8 cellular contexts compared by ENCODE assay signal in the genomic region with DNA sequence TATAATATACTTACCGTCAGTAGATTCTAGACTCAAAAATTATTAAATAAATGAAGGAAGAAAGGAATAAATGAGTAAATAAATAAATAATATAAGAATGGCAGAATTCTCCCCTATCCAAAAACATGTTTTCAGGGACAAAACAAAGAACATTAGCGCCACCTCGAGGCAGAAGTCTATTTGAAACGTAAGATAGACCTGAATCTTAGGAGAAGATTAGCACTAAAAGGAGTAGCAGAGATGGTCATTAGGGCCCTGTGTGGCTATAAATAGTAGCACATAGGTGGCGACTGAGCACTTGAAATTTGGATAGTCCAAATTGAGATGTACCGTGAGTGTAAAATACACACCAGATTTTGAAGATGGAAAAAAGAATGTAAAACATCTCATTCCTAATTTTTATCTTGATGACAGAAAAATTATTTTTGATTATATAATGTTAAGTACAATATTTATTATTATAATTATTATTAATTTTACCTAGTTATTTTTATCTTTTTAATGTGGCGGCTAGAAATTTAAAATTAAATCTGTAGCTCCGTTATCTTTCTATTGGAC. TPM values are rescaled to one million over a fixed set of nuclear protein-coding genes. Genes with fewer than 3 reads are reported as not detected.
DNase-seq lines count a peak whose midpoint lies in the region; ATAC-seq, FAIRE-seq and TF ChIP-seq lines count a peak whose summit lies in the region.

No MANE protein-coding gene starts in this region.

- ATAC-seq in Right ventricle myocardium inferior (no peak), K562 (peak; percentile 97), HG02588 (IDR thresholded peaks at IDR 0.05; ENCODE audit: unreplicated experiment) (no peak)

- H3K9me3 ChIP-seq in cardiac muscle cell (ENCODE audit: low read depth) (no peaks in the 10 kb centered on the region), SK-N-SH (no peaks in the 10 kb centered on the region), K562 (replicated peaks; ENCODE audit: control insufficient read depth, insufficient read depth, low read depth, low read length) (no peaks in the 10 kb centered on the region)

- H3K9ac ChIP-seq in SK-N-SH (no peak overlapping the region), K562 (ENCODE audit: insufficient read depth in 1 of 2, low read depth in 2 of 2, low read length in 2 of 2) (no peak overlapping the region)

- H3F3A ChIP-seq in SK-N-SH (replicated peaks; ENCODE audit: insufficient read depth), result no peaks in the 10 kb centered on the region

- intact Hi-C loops in Right ventricle myocardium inferior (cut with DNase I) (loop anchor here (2.0 to 5.0 kb wide), 3 partner anchors 204 to 999 kb away; no protein-coding TSS in a partner anchor), K562 (cut with micrococcal nuclease) (loop anchor here (1.0 to 5.0 kb wide), 4 partner anchors 137 to 1004 kb away; no protein-coding TSS in a partner anchor)

- H3K79me2 ChIP-seq in SK-N-SH (ENCODE audit: insufficient read depth) (no peaks in the 10 kb centered on the region), K562 (ENCODE audit: control insufficient read depth, insufficient read depth, low read length) (no peaks in the 10 kb centered on the region)

- TF ChIP-seq RAD21 in SK-N-SH (IDR thresholded peaks at IDR 0.05; ENCODE audit: low read length) (peak; percentile 84), K562 (CRISPR knock-in tag; conservative IDR thresholded peaks at IDR 0.05 in 1 of 2, IDR thresholded peaks at IDR 0.05 in 1 of 2) (peak; percentile 87 to 89)

- BruUV-seq in K562 (replicated peaks; lab: Mats Ljungman, UMichigan), result no TSS peak

- TF ChIP-seq EP300 in SK-N-SH (IDR thresholded peaks at IDR 0.05; ENCODE audit: borderline replicate concordance in 1 of 2, low read depth in 1 of 2, low read length in 1 of 2), result no peak
- no peak for TF ChIP-seq EP300 in K562 (IDR thresholded peaks at IDR 0.05; ENCODE audit: low read length)

- no peaks in the 10 kb centered on the region for H3K9me1 ChIP-seq in K562 (ENCODE audit: control insufficient read depth, insufficient read depth, low read length)

- CTCF ChIA-PET in SK-N-SH (lab: Yijun Ruan, JAX) (interaction anchor here (0.6 to 7.8 kb wide), 29 partner anchors 8 to 998 kb away, joined by 3 to 129 read pairs (median 4); no protein-coding TSS in a partner anchor), K562 (lab: Yijun Ruan, JAX; ENCODE audit: low intra/inter-chr PET ratio) (interaction anchor here (0.6 to 3.1 kb wide), 10 partner anchors 10 to 1003 kb away, joined by 3 to 22 read pairs (median 4); no protein-coding TSS in a partner anchor)

- POLR2A ChIA-PET in SK-N-SH (lab: Yijun Ruan, JAX) (no interaction called here), K562 (lab: Yijun Ruan, JAX) (no interaction called here)

- no peak overlapping the region for H2AFZ ChIP-seq in SK-N-SH (ENCODE audit: low read depth)
- no peak overlapping the region for H2AFZ ChIP-seq in K562 (ENCODE audit: low read depth, low read length)

- peak; percentile 91 for DNase-seq in cardiac muscle cell (ENCODE audit: low read depth in 1 of 2, low spot score in 1 of 2)
- no peak for DNase-seq in Right ventricle myocardium inferior (ENCODE audit: missing footprints)
- peak; percentile 57 for DNase-seq in NCI-H1105 treated with DMSO at 0.1 percent for 48 hours (lab: John Stamatoyannopoulos, UW)
- peak; percentile 44 for DNase-seq in SK-N-SH
- DNase-seq in K562 (ENCODE audit: extremely low read depth in 1 of 4, low spot score in 3 of 4), result peak; percentile 62 to 87 (median 64)
- DNase-seq in inferior parietal cortex (ENCODE audit: extremely low spot score), result peak; percentile 97
- DNase-seq in stimulated activated CD4-positive, alpha-beta T cell treated with anti-CD3 and anti-CD28 coated beads, Interleukin-2, amount 100 ng/mL, for 24 hours, result peak; percentile 74 to 76

- H3K27me3 ChIP-seq in cardiac muscle cell (no peaks in the 10 kb centered on the region), SK-N-SH (ENCODE audit: insufficient read depth) (no peaks in the 10 kb centered on the region), K562 (ENCODE audit: control insufficient read depth in 2 of 2, insufficient read depth in 2 of 2, low read length in 2 of 2) (no peaks in the 10 kb centered on the region)

- no peaks in the 10 kb centered on the region for H3K9me2 ChIP-seq in SK-N-SH

- H4K20me1 ChIP-seq in SK-N-SH (ENCODE audit: insufficient read depth) (no peaks in the 10 kb centered on the region), K562 (replicated peaks; ENCODE audit: control insufficient read depth, insufficient read depth, low read length) (no peaks in the 10 kb centered on the region)

- H3K4me3 ChIP-seq in cardiac muscle cell (no peak overlapping the region), SK-N-SH (ENCODE audit: low read depth in 2 of 2, low read length in 1 of 2) (no peak overlapping the region; a peak in 1 of 4 replicates), K562 (no peak overlapping the region)

- in situ Hi-C loops in K562 (cut with MboI), result loop anchor here (25.0 kb wide), 1 partner anchor 1009 kb away; no protein-coding TSS in a partner anchor

- H3K4me1 ChIP-seq in cardiac muscle cell (ENCODE audit: low read depth) (peaks cover 17% of the 10 kb centered on the region), SK-N-SH (ENCODE audit: control insufficient read depth in 1 of 2, insufficient read depth in 2 of 2, low read depth in 1 of 2, low read length in 1 of 2) (no peaks in the 10 kb centered on the region), K562 (replicated peaks in 1 of 2; ENCODE audit: control insufficient read depth in 2 of 2, insufficient read depth in 2 of 2, low read length in 2 of 2) (no peaks in the 10 kb centered on the region)

- no peak for TF ChIP-seq POLR2A in K562 (conservative IDR thresholded peaks at IDR 0.05)

- FAIRE-seq in K562 (lab: Jason Lieb, UNC), result peak; percentile 87

- H3K27ac ChIP-seq in cardiac muscle cell (no peak overlapping the region), SK-N-SH (ENCODE audit: low read depth in 2 of 2, low read length in 1 of 2) (no peak overlapping the region), K562 (ENCODE audit: extremely low read depth, low read depth, low read length) (no peak overlapping the region)

- H3K36me3 ChIP-seq in cardiac muscle cell (no peaks in the 10 kb centered on the region), SK-N-SH (replicated peaks in 1 of 2; ENCODE audit: control insufficient read depth in 1 of 2, insufficient read depth in 2 of 2, low read length in 1 of 2) (no peaks in the 10 kb centered on the region), K562 (ENCODE audit: control insufficient read depth, insufficient read depth, low read length) (no peaks in the 10 kb centered on the region)

- 23% methylated on average over 8 of the region's 8 CpGs for WGBS in SK-N-SH (ENCODE audit: low lambda C conversion rate)
- WGBS in K562 (ENCODE audit: insufficient coverage, low coverage, missing lambda C conversion rate), result under 1% methylated on average over 8 of the region's 8 CpGs

- TF ChIP-seq CTCF in cardiac muscle cell (IDR thresholded peaks at IDR 0.05; ENCODE audit: low read depth, low read length) (peak; percentile 65), SK-N-SH (IDR thresholded peaks at IDR 0.05) (peak; percentile 73), K562 (IDR thresholded peaks at IDR 0.05 in 2 of 3, conservative IDR thresholded peaks at IDR 0.05 in 1 of 3; ENCODE audit: insufficient read depth in 2 of 3, low read depth in 1 of 3, low read length in 3 of 3) (peak; percentile 68 to 91 (median 74); a peak in 5 of 6 replicates)

- no peak overlapping the region for H3K4me2 ChIP-seq in SK-N-SH
- no peak overlapping the region for H3K4me2 ChIP-seq in K562 (ENCODE audit: insufficient read depth, low read length)

TF ChIP-seq in SK-N-SH, 30 proteins besides CTCF, POLR2A, EP300 and RAD21:
- no peak for TF ChIP-seq MXI1 (IDR thresholded peaks at IDR 0.05; ENCODE audit: low read depth, low read length)
- TF ChIP-seq SMC3 (IDR thresholded peaks at IDR 0.05; ENCODE audit: low read depth, low read length), result peak; percentile 61

RNA-seq across cellular contexts. Expression of a gene that starts 24.3 kb away (rescaled TPM):
- total RNA-seq in cardiac muscle cell (5.9 and 13.7 TPM in 2 replicates), Right ventricle myocardium inferior (9.5 TPM), K562 (2014; rRNA removed) (9.1 and 12.0 TPM in 2 replicates), K562 (2014; rRNA removed; fragmentation: Illumina TruSeq; extraction: Trizol) (15.7 and 16.2 TPM in 2 replicates), K562 (2015; rRNA removed; fragmentation: Illumina TruSeq; extraction: Trizol) (10.6 and 13.3 TPM in 2 replicates), K562 (2021) (21.6 and 21.7 TPM in 2 replicates)
- polyA plus RNA-seq in cardiac muscle cell (21.2 and 24.1 TPM in 2 replicates), SK-N-SH (2012; rRNA removed) (5.1 TPM in 2 replicates), K562 (2011; rRNA removed) (34.0 and 37.0 TPM in 2 replicates), K562 (2014; fragmentation: Illumina TruSeq; extraction: Trizol) (15.0 and 17.0 TPM in 2 replicates), K562 (2014; fragmentation: Nextera tagmentation; extraction: Ambion mirVana) (1 to 10 TPM; 2.5 to 5.3 TPM), K562 (2014; rRNA removed) (10.0 and 14.1 TPM in 2 replicates)
- 5.9 and 6.4 TPM in 2 replicates for polyA plus RNA-seq in SK-N-SH (2012; cell fraction: cytosol; rRNA removed)
- 2.1 TPM in 2 replicates for polyA plus RNA-seq in SK-N-SH (2012; cell fraction: nucleus; rRNA removed)
- 12.9 and 19.1 TPM in 2 replicates for total RNA-seq in K562 (2011; cell fraction: chromatin; rRNA removed; ENCODE audit: low replicate concordance)
- 12.9 and 13.5 TPM in 2 replicates for total RNA-seq in K562 (2011; cell fraction: nucleolus; rRNA removed)
- total RNA-seq in K562 (2011; cell fraction: nucleoplasm; rRNA removed), result 22.7 and 23.1 TPM in 2 replicates
- 14.5 and 26.4 TPM in 2 replicates for polyA plus RNA-seq in K562 (2011; cell fraction: cytosol; rRNA removed)
- 6.9 and 11.5 TPM in 2 replicates for polyA plus RNA-seq in K562 (2011; cell fraction: nucleus; rRNA removed)
- 17.2 and 29.6 TPM in 2 replicates for polyA plus RNA-seq in K562 (2012)
- polyA minus RNA-seq in K562 (2011; rRNA and poly(A)+ RNA removed), result 25.0 and 35.5 TPM in 2 replicates
- polyA minus RNA-seq in K562 (2011; cell fraction: cytosol; rRNA and poly(A)+ RNA removed), result 9.6 and 16.2 TPM in 2 replicates
- 2.2 and 3.1 TPM in 2 replicates for polyA minus RNA-seq in K562 (2011; cell fraction: nucleus; rRNA and poly(A)+ RNA removed)
